ENCODE assay signal across 16 cellular contexts in the genomic region with DNA sequence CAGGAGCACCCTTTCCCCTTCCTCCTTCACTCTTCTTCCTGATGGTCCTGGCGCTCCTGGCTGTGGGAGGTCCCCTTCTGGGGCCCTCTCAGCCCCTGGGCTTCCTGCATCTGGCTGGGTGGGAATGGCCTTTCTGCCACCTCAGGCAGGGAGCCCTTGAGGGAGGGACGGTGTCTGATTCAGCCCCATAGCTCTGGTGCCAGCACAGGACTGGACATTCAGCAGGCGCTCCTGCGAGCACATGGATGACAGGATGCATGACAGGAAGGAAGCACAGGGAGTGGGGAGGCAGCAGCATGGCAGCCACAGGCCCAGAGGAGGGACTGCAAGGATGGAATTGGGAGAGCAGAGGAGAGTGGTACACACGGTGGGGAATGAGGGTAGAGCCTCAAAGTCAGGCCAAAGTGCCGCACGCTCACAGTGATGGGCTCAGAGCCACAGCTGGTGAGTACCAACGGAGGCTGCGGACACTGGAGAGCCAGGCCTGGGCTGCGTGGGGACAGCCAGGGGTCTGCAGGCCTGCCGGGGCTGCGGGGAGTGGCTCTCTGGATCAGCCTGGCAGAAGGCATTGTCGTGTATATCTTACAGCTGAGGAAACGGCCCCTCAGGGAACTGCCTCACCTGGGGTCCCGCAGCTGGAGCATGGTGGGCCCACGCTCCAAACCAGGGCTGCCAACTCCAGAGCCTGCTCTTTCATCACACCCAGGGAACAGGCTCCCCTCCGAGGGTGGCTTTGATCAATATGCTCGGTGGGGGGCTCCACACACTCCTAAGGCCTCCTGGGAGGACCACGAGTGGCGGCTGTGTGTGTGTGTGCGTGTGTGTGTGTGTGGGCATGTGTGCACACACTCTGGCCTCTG. TPM values are rescaled to one million over a fixed set of nuclear protein-coding genes. Genes with fewer than 3 reads are reported as not detected.
DNase-seq lines count a peak whose midpoint lies in the region; TF ChIP-seq lines count a peak whose summit lies in the region.
"Had no signal": no experiment of that assay in that cellular context is flagged by ENCODE, and none has a peak within 500 bp of the region (broad histone marks: within the 10 kb centered on the region; RNA-seq: fewer than 3 reads in every experiment).

No MANE protein-coding gene starts in this region.

- 80 to 83% methylated on average over 12 to 21 of the region's 21 CpGs for WGBS in endodermal cell (ENCODE audit: insufficient coverage in 1 of 2, insufficient read length in 1 of 2), 2 experiments

- TF ChIP-seq CTCF in CD14-positive monocyte (IDR thresholded peaks at IDR 0.05) (no peak), PC-9 (conservative IDR thresholded peaks at IDR 0.05) (no peak), endodermal cell (conservative IDR thresholded peaks at IDR 0.05) (no peak), osteocyte (IDR thresholded peaks at IDR 0.05) (no peak), GM10266 (IDR thresholded peaks at IDR 0.05; ENCODE audit: control insufficient read depth, insufficient read depth, low read depth, missing control alignments) (no peak)

- H3K9me3 Mint-ChIP-seq in CD14-positive monocyte, result no peaks in the 10 kb centered on the region
- no peaks in the 10 kb centered on the region for H3K9me3 Mint-ChIP-seq in endodermal cell
- H3K9me3 Mint-ChIP-seq in osteocyte (ENCODE audit: unreplicated experiment), result no peaks in the 10 kb centered on the region
- no peaks in the 10 kb centered on the region for H3K9me3 Mint-ChIP-seq in activated T-helper 2 cell treated with anti-CD3 and anti-CD28 coated beads, Interferon-gamma antibody, Interleukin-2, Interleukin-4, amounts not matched to agents 10 μg/mL and 5 μg/mL and 100 μg/mL, durations not matched to agents 14 hours and 24 hours and 36 hours
- H3K9me3 Mint-ChIP-seq: WTC11 had no signal

- H3F3A ChIP-seq in PC-9 (ENCODE audit: insufficient read depth, low read depth), result peaks cover 5% of the 10 kb centered on the region; the same call in 1 of the 2 replicates

- CTCF ChIA-PET in PC-9 (lab: Charles Lee), result no interaction called here

- H3K27ac ChIP-seq in PC-9, result peak overlapping the region; percentile 53
- peak overlapping the region; percentile 24 for H3K27ac ChIP-seq in endodermal cell (ENCODE audit: low read depth, low read length)
- H3K27ac ChIP-seq: breast epithelium, esophagus squamous epithelium, right atrium auricular region, testis had no signal

- H3K4me1 Mint-ChIP-seq in CD14-positive monocyte, result peaks cover 22% of the 10 kb centered on the region
- peaks cover 9% of the 10 kb centered on the region for H3K4me1 Mint-ChIP-seq in endodermal cell
- peaks cover 15% of the 10 kb centered on the region for H3K4me1 Mint-ChIP-seq in osteocyte (ENCODE audit: unreplicated experiment)
- peaks cover 3% of the 10 kb centered on the region for H3K4me1 Mint-ChIP-seq in activated T-helper 2 cell treated with anti-CD3 and anti-CD28 coated beads, Interferon-gamma antibody, Interleukin-2, Interleukin-4, amounts not matched to agents 10 μg/mL and 5 μg/mL and 100 μg/mL, durations not matched to agents 14 hours and 24 hours and 36 hours (ENCODE audit: low read depth)

- H3K36me3 ChIP-seq in PC-9 (ENCODE audit: low read depth) (no peaks in the 10 kb centered on the region), endodermal cell (ENCODE audit: control insufficient read depth, insufficient read depth, low read length) (no peaks in the 10 kb centered on the region)
- H3K36me3 ChIP-seq: breast epithelium, esophagus squamous epithelium, right atrium auricular region had no signal

- no peaks in the 10 kb centered on the region for H3K79me2 ChIP-seq in PC-9 (ENCODE audit: low read depth)

- H3K4me3 ChIP-seq in PC-9 (no peak overlapping the region), endodermal cell (ENCODE audit: low read length) (no peak overlapping the region)
- H3K4me3 ChIP-seq: breast epithelium, esophagus squamous epithelium, right atrium auricular region, testis had no signal

- intact Hi-C loops in CD14-positive monocyte (cut with micrococcal nuclease) (no loop called here), PC-9 (cut with micrococcal nuclease; ENCODE audit: unreplicated experiment) (no loop called here)
- intact Hi-C loops in activated T-helper 2 cell treated with anti-CD3 and anti-CD28 coated beads, Interferon-gamma antibody, Interleukin-2, Interleukin-4, amounts not matched to agents 10 μg/mL and 5 μg/mL and 100 μg/mL, durations not matched to agents 14 hours and 24 hours and 36 hours (cut with micrococcal nuclease), result no loop called here

- H4K20me1 ChIP-seq in PC-9 (ENCODE audit: insufficient read depth), result no peaks in the 10 kb centered on the region

- H3K9ac ChIP-seq in endodermal cell (ENCODE audit: extremely low read depth, low read length, poor library complexity, severe bottlenecking), result no peak overlapping the region

- H3K27me3 ChIP-seq in PC-9 (ENCODE audit: insufficient read depth, low read depth) (no peaks in the 10 kb centered on the region), endodermal cell (ENCODE audit: control insufficient read depth, insufficient read depth, low read length, poor library complexity, severe bottlenecking) (no peaks in the 10 kb centered on the region)
- H3K27me3 ChIP-seq: breast epithelium, esophagus squamous epithelium, right atrium auricular region, testis had no signal

- H3K27me3 Mint-ChIP-seq in CD14-positive monocyte (ENCODE audit: low read depth in 3 of 3) (peaks cover 4 to 5% (median 4%) of the 10 kb centered on the region in 3 donors), endodermal cell (ENCODE audit: insufficient read depth) (peaks cover 2% of the 10 kb centered on the region), osteocyte (ENCODE audit: unreplicated experiment) (peaks cover 3% of the 10 kb centered on the region)
- H3K27me3 Mint-ChIP-seq in activated T-helper 2 cell treated with anti-CD3 and anti-CD28 coated beads, Interferon-gamma antibody, Interleukin-2, Interleukin-4, amounts not matched to agents 10 μg/mL and 5 μg/mL and 100 μg/mL, durations not matched to agents 14 hours and 24 hours and 36 hours (ENCODE audit: low read depth), result no peaks in the 10 kb centered on the region

- BruUV-seq in PC-9 (replicated peaks; lab: Mats Ljungman, UMichigan), result no TSS peak

- H3K4me3 Mint-ChIP-seq in CD14-positive monocyte, result no peak overlapping the region
- H3K4me3 Mint-ChIP-seq in endodermal cell, result no peak overlapping the region
- H3K4me3 Mint-ChIP-seq in osteocyte (ENCODE audit: unreplicated experiment), result no peak overlapping the region
- no peak overlapping the region for H3K4me3 Mint-ChIP-seq in activated T-helper 2 cell treated with anti-CD3 and anti-CD28 coated beads, Interferon-gamma antibody, Interleukin-2, Interleukin-4, amounts not matched to agents 10 μg/mL and 5 μg/mL and 100 μg/mL, durations not matched to agents 14 hours and 24 hours and 36 hours (ENCODE audit: low read depth)
- H3K4me3 Mint-ChIP-seq: WTC11 had no signal

- H3K27ac Mint-ChIP-seq in CD14-positive monocyte (peak overlapping the region in 4 of 7 donors; percentile 19 to 54 (median 27)), endodermal cell (no peak overlapping the region), osteocyte (ENCODE audit: unreplicated experiment) (peak overlapping the region; percentile 70)
- H3K27ac Mint-ChIP-seq in activated T-helper 2 cell treated with anti-CD3 and anti-CD28 coated beads, Interferon-gamma antibody, Interleukin-2, Interleukin-4, amounts not matched to agents 10 μg/mL and 5 μg/mL and 100 μg/mL, durations not matched to agents 14 hours and 24 hours and 36 hours, result no peak overlapping the region
- H3K27ac Mint-ChIP-seq: WTC11 had no signal

- DNase-seq in CD14-positive monocyte (ENCODE audit: low spot score) (peak; percentile 41), PC-9 (no peak), endodermal cell (no peak), osteocyte (ENCODE audit: extremely low spot score, unreplicated experiment) (no peak), AG08395 (ENCODE audit: low spot score) (no peak), C1 segment of cervical spinal cord (lab: John Stamatoyannopoulos, UW) (no peak), GM10266 (ENCODE audit: extremely low spot score) (no peak)
- no peak for DNase-seq in activated T-helper 2 cell treated with anti-CD3 and anti-CD28 coated beads, Interferon-gamma antibody, Interleukin-2, Interleukin-4, amounts not matched to agents 10 μg/mL and 5 μg/mL and 100 μg/mL, durations not matched to agents 14 hours and 24 hours and 36 hours (ENCODE audit: low spot score)
- DNase-seq: esophagus squamous epithelium, GOT3, NCI-H2171, NCI-H526 treated with DMSO at 0.1 percent for 48 hours, testis had no signal

- H3K9me3 ChIP-seq in PC-9 (ENCODE audit: insufficient read depth, low read depth), result no peaks in the 10 kb centered on the region
- H3K9me3 ChIP-seq in endodermal cell (ENCODE audit: control insufficient read depth, low read length), result no peaks in the 10 kb centered on the region
- H3K9me3 ChIP-seq: breast epithelium, esophagus squamous epithelium, right atrium auricular region, testis had no signal

- peaks cover 0 to 4% of the 10 kb centered on the region in 2 donors for H3K36me3 Mint-ChIP-seq in CD14-positive monocyte
- no peaks in the 10 kb centered on the region for H3K36me3 Mint-ChIP-seq in endodermal cell (ENCODE audit: low read depth)
- peaks cover 2% of the 10 kb centered on the region for H3K36me3 Mint-ChIP-seq in osteocyte (ENCODE audit: unreplicated experiment)
- no peaks in the 10 kb centered on the region for H3K36me3 Mint-ChIP-seq in activated T-helper 2 cell treated with anti-CD3 and anti-CD28 coated beads, Interferon-gamma antibody, Interleukin-2, Interleukin-4, amounts not matched to agents 10 μg/mL and 5 μg/mL and 100 μg/mL, durations not matched to agents 14 hours and 24 hours and 36 hours (ENCODE audit: low read depth)
- H3K36me3 Mint-ChIP-seq: WTC11 had no signal

- peaks cover 19% of the 10 kb centered on the region for H3K4me1 ChIP-seq in PC-9 (replicated peaks; ENCODE audit: insufficient read depth)
- no peaks in the 10 kb centered on the region for H3K4me1 ChIP-seq in endodermal cell (ENCODE audit: control insufficient read depth, insufficient read depth, low read length)
- H3K4me1 ChIP-seq: breast epithelium, right atrium auricular region, testis had no signal

- H3K4me2 ChIP-seq in PC-9, result peak overlapping the region; percentile 26

- H3K9me2 ChIP-seq in PC-9 (ENCODE audit: insufficient read depth), result no peaks in the 10 kb centered on the region

- POLR2A ChIA-PET in PC-9 (lab: Charles Lee; ENCODE audit: unreplicated experiment), result no interaction called here

- no peak overlapping the region for H2AFZ ChIP-seq in PC-9

RNA-seq across cellular contexts. Expression of a gene that starts 51.3 kb away (rescaled TPM):
- polyA plus RNA-seq in CD14-positive monocyte, result 100 to 1,000 TPM; 756 to 884 TPM
- total RNA-seq in PC-9 (2021), result 101 and 128 TPM in 2 replicates
- total RNA-seq in endodermal cell, result 100 to 1,000 TPM in 1 of 2 donors, 10 to 100 TPM in 1; 61.9 to 101 TPM
- polyA plus RNA-seq in endodermal cell (2013, experiment 1 of 2), result 24.6 TPM
- 21.8 TPM for polyA plus RNA-seq in endodermal cell (2013, experiment 2 of 2)
- 6.1 and 6.4 TPM in 2 replicates for total RNA-seq in osteocyte
- total RNA-seq in activated T-helper 2 cell treated with anti-CD3 and anti-CD28 coated beads, Interferon-gamma antibody, Interleukin-2, Interleukin-4, amounts not matched to agents 10 μg/mL and 5 μg/mL and 100 μg/mL, durations not matched to agents 14 hours and 24 hours and 36 hours, result 47.1 and 53.8 TPM in 2 replicates

Comparison
In these comparisons a context has a peak if more than half of its experiments do, and no peak if none do; other contexts are left out.
1. H3K27ac Mint-ChIP-seq: peak in CD14-positive monocyte (4 of 7) and osteocyte (single experiment); none in endodermal cell (single experiment) and activated T-helper 2 cell treated with anti-CD3 and anti-CD28 coated beads, Interferon-gamma antibody, Interleukin-2, Interleukin-4, amounts not matched to agents 10 μg/mL and 5 μg/mL and 100 μg/mL, durations not matched to agents 14 hours and 24 hours and 36 hours (single experiment).